ENCODE assay signal across 7 cellular contexts in the genomic region with DNA sequence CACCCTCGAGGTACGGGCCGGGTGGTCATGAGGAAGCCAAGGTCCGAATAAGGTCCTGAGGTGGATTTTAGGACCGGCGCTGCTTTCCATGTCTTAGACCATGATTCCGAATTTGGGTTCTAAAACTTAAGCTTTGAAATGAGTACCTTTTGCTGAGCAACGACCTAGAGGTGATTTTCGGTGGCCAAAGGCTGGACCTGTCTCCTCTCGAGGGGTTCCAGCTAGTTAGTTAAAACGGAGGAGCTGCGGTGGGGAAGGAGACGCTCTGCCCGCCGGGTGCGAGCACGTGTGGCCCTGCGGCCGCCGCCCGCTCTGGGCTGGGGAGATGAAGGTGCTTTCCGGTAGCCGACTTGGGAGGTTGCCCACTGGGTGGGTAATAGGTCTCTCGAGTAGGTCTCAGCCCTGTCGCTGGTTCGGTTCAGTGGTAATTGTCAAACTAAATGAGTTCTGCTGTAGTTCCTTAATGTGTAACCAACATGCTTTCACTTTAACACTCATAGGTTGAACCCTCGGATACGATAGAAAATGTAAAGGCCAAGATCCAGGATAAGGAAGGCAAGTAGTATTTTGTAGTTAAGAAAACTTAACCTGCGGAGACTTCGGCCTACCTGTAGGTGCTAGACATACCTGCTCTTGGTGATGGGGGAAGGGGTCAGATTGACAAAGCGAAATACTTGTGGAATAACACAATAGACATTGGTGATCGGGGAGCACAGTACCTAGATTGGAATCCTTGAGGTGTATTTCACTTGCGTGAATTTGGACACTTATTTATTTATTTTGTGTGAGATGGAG. TPM values are rescaled to one million over a fixed set of nuclear protein-coding genes. Genes with fewer than 3 reads are reported as not detected.
A peak's percentile ranks its signal among the peaks of the same experiment; 100 is the strongest.
DNase-seq lines count a peak whose midpoint lies in the region; ATAC-seq, FAIRE-seq and TF ChIP-seq lines count a peak whose summit lies in the region.

No MANE protein-coding gene starts in this region.

- H3K27ac ChIP-seq in GM12878 (ENCODE audit: control insufficient read depth, insufficient read depth): peak overlapping the region; percentile 98

- H2AFZ ChIP-seq in GM12878 (ENCODE audit: control insufficient read depth, low read depth, low read length): peak overlapping the region; percentile 98

- ATAC-seq in GM18867 (IDR thresholded peaks at IDR 0.05; ENCODE audit: unreplicated experiment): peak; percentile 23
- ATAC-seq in HG03095 (IDR thresholded peaks at IDR 0.05; ENCODE audit: unreplicated experiment): peak; percentile 15
- peak; percentile 28 to 41 (median 36) for ATAC-seq in T-cell (replicated peaks in 1 of 4)
- ATAC-seq in GM12878: peak; percentile 61

- peak in 33 of 34 experiments; percentile 27 to 69 (median 59) for DNase-seq in T-cell
- no peak for DNase-seq in GM12878 (ENCODE audit: low read depth, low spot score)
- peak; percentile 7 for DNase-seq in iPS-NIHi7 (ENCODE audit: extremely low spot score)
- DNase-seq in stimulated activated CD4-positive, alpha-beta T cell treated with anti-CD3 and anti-CD28 coated beads, Interleukin-1b, Interleukin-23, amount 100 ng/mL, for 1 hour (ENCODE audit: low read depth in 2 of 2): peak; percentile 24 to 28
- DNase-seq in NCI-H128 (lab: John Stamatoyannopoulos, UW; ENCODE audit: unreplicated experiment): no peak

- SMC1A ChIA-PET in GM12878 (lab: Charles Lee; ENCODE audit: uncharacterized antibody, unreplicated experiment): interaction anchor here (1.0 kb wide), 1 partner anchor 11 kb away, joined by 3 read pairs; no protein-coding TSS in a partner anchor

- TF ChIP-seq CTCF in GM12878 (IDR thresholded peaks at IDR 0.05 in 2 of 3, conservative IDR thresholded peaks at IDR 0.05 in 1 of 3; ENCODE audit: control insufficient read depth in 2 of 3, extremely low read depth in 1 of 3, insufficient read depth in 1 of 3, low read depth in 3 of 3, low read length in 3 of 3): no peak

- H3K4me2 ChIP-seq in GM12878 (ENCODE audit: control insufficient read depth, insufficient read depth): peak overlapping the region; percentile 87

- peak overlapping the region; percentile 98 for H3K9ac ChIP-seq in GM12878 (ENCODE audit: control insufficient read depth, insufficient read depth, low read length)

- no peaks in the 10 kb centered on the region for H3K27me3 ChIP-seq in GM12878 (replicated peaks in 1 of 2; ENCODE audit: control insufficient read depth in 2 of 2, insufficient read depth in 2 of 2, low read length in 1 of 2)

- peak overlapping the region; percentile 93 for H3K4me3 ChIP-seq in GM12878

- H3K4me1 Mint-ChIP-seq in T-cell: peaks cover 54 to 66% (median 62%) of the 10 kb centered on the region in 3 donors

- H3K36me3 Mint-ChIP-seq in T-cell: peaks cover 25% of the 10 kb centered on the region

- peaks cover 0 to 2% (median 0%) of the 10 kb centered on the region in 3 donors for H3K9me3 Mint-ChIP-seq in T-cell

- FAIRE-seq in GM12878 (lab: Jason Lieb, UNC): peak; percentile 38

- in situ Hi-C loops in GM12878 (cut with MboI): no loop called here

- no peaks in the 10 kb centered on the region for H3K9me3 ChIP-seq in GM12878 (replicated peaks; ENCODE audit: control insufficient read depth, insufficient read depth, low read length)

- H3K36me3 ChIP-seq in GM12878 (ENCODE audit: control insufficient read depth in 2 of 2, insufficient read depth in 2 of 2, low read length in 1 of 2): peaks cover 1 to 19% of the 10 kb centered on the region in 2 experiments; a peak in 3 of 4 replicates

- no peaks in the 10 kb centered on the region for H4K20me1 ChIP-seq in GM12878 (ENCODE audit: control insufficient read depth, insufficient read depth)

- intact Hi-C loops in GM12878 (cut with micrococcal nuclease; ENCODE audit: unreplicated experiment): loop anchor here (2.0 to 5.0 kb wide), 4 partner anchors 34 to 384 kb away; partner anchors contain the start of genes MTIF2, PPP4R3B and RTN4

- TSS peak; percentile 77 for BruUV-seq in GM12878 (replicated peaks; lab: Mats Ljungman, UMichigan)

- POLR2A ChIA-PET in T-cell (lab: Charles Lee) (interaction anchor here (0.6 to 1.4 kb wide), 7 partner anchors 10 to 708 kb away, joined by 3 to 14 read pairs (median 4); partner anchors contain the start of genes CFAP36 (in 1 of the 2) and RTN4 (in 1 of the 2)), GM12878 (lab: Charles Lee) (interaction anchor here (0.9 to 1.3 kb wide), 3 partner anchors 14 to 254 kb away, joined by 3 to 8 read pairs (median 4); no protein-coding TSS in a partner anchor)

- TF ChIP-seq POLR2A in GM12878 (IDR thresholded peaks at IDR 0.05; ENCODE audit: low read depth, low read length): no peak; the same call in 1 of the 2 replicates

- H3K27me3 Mint-ChIP-seq in T-cell: no peaks in the 10 kb centered on the region

- CTCF ChIA-PET in T-cell (lab: Charles Lee) (interaction anchor here in 1 of 2 donors (1.0 to 1.5 kb wide), 4 partner anchors 9 to 905 kb away, joined by 3 to 9 read pairs (median 4); partner anchors contain the start of gene RTN4), GM12878 (lab: Yijun Ruan, JAX) (interaction anchor here (1.0 kb wide), 1 partner anchor 199 kb away, joined by 3 read pairs; no protein-coding TSS in a partner anchor)

- peak overlapping the region; percentile 98 to 99 for H3K27ac Mint-ChIP-seq in T-cell

- WGBS in GM12878 (ENCODE audit: insufficient coverage, insufficient replicate concordance, low lambda C conversion rate, missing lambda C conversion rate): 2% methylated on average over 33 of the region's 33 CpGs

- H3K79me2 ChIP-seq in GM12878 (ENCODE audit: control insufficient read depth, insufficient read depth, low read length): peaks cover 50% of the 10 kb centered on the region

- no peak for TF ChIP-seq RAD21 in GM12878 (IDR thresholded peaks at IDR 0.05; ENCODE audit: insufficient read depth, low read depth, low read length)

- RAD21 ChIA-PET in GM12878 (lab: Charles Lee; ENCODE audit: unreplicated experiment): interaction anchor here (1.0 kb wide), 1 partner anchor 10 kb away, joined by 3 read pairs; no protein-coding TSS in a partner anchor

- H3K4me1 ChIP-seq in GM12878 (ENCODE audit: control insufficient read depth, insufficient read depth, low read length): peaks cover 3% of the 10 kb centered on the region; the same call in 1 of the 2 replicates

- peak overlapping the region; percentile 98 to 100 (median 99) for H3K4me3 Mint-ChIP-seq in T-cell

- TF ChIP-seq EP300 in GM12878 (IDR thresholded peaks at IDR 0.05; ENCODE audit: borderline replicate concordance in 1 of 2, control insufficient read depth in 1 of 2, low read depth in 2 of 2, low read length in 2 of 2): no peak

RNA-seq across cellular contexts. Expression of gene RPS27A, which starts 0.6 kb away (rescaled TPM):
- total RNA-seq in T-cell: 1,000 to 10,000 TPM; 1,619 to 1,934 (median 1,876) TPM
- total RNA-seq in GM12878 (2013; cell fraction: nucleolus; rRNA removed): 210 and 242 TPM in 2 replicates
- total RNA-seq in GM12878 (2014; rRNA removed): 1,715 and 1,919 TPM in 2 replicates
- 2,577 and 2,600 TPM in 2 replicates for total RNA-seq in GM12878 (2014; rRNA removed; fragmentation: Illumina TruSeq; extraction: Trizol)
- total RNA-seq in GM12878 (2021): 1,460 and 1,505 TPM in 2 replicates
- polyA plus RNA-seq in GM12878 (2011; ENCODE audit: low read depth): 3,990 TPM
- 2,736 and 3,509 TPM in 2 replicates for polyA plus RNA-seq in GM12878 (2011; rRNA removed)
- polyA plus RNA-seq in GM12878 (2011; cell fraction: cytosol; rRNA removed): 1,475 and 1,891 TPM in 2 replicates
- 520 and 651 TPM in 2 replicates for polyA plus RNA-seq in GM12878 (2011; cell fraction: nucleus; rRNA removed)
- polyA plus RNA-seq in GM12878 (2012): 2,856 and 3,931 TPM in 2 replicates
- polyA plus RNA-seq in GM12878 (2014; fragmentation: Illumina TruSeq; extraction: Trizol): 1,739 and 2,088 TPM in 2 replicates
- polyA plus RNA-seq in GM12878 (2014; fragmentation: Nextera tagmentation; extraction: Ambion mirVana): 1,000 to 10,000 TPM; 3,416 to 4,705 TPM
- polyA plus RNA-seq in GM12878 (2014; rRNA removed): 2,025 and 2,160 TPM in 2 replicates
- polyA plus RNA-seq in GM12878 (2016; fragmentation: Nextera tagmentation; extraction: Ambion mirVana): 1,000 to 10,000 TPM; 1,779 to 1,833 TPM
- polyA minus RNA-seq in GM12878 (2011; rRNA and poly(A)+ RNA removed): 381 and 517 TPM in 2 replicates
- polyA minus RNA-seq in GM12878 (2011; cell fraction: cytosol; rRNA and poly(A)+ RNA removed): 228 and 239 TPM in 2 replicates
- 125 and 194 TPM in 2 replicates for polyA minus RNA-seq in GM12878 (2011; cell fraction: nucleus; rRNA and poly(A)+ RNA removed)

RNA-seq across cellular contexts. Expression of gene CLHC1, which starts 1.0 kb away (rescaled TPM):
- total RNA-seq in T-cell: 10 to 100 TPM in 2 of 5 donors, 1 to 10 TPM in 3; 5.7 to 14.3 (median 9.2) TPM
- 30.4 and 41.7 TPM in 2 replicates for total RNA-seq in GM12878 (2013; cell fraction: nucleolus; rRNA removed)
- total RNA-seq in GM12878 (2014; rRNA removed): 3.2 and 6.2 TPM in 2 replicates
- total RNA-seq in GM12878 (2014; rRNA removed; fragmentation: Illumina TruSeq; extraction: Trizol): 6.1 and 8.7 TPM in 2 replicates
- total RNA-seq in GM12878 (2021): 4.0 and 6.2 TPM in 2 replicates
- polyA plus RNA-seq in GM12878 (2011; ENCODE audit: low read depth): 0.98 TPM
- 6.8 and 10.1 TPM in 2 replicates for polyA plus RNA-seq in GM12878 (2011; rRNA removed)
- polyA plus RNA-seq in GM12878 (2011; cell fraction: cytosol; rRNA removed): 1.3 and 2.3 TPM in 2 replicates
- polyA plus RNA-seq in GM12878 (2011; cell fraction: nucleus; rRNA removed): 6.7 and 8.8 TPM in 2 replicates
- 3.8 and 4.1 TPM in 2 replicates for polyA plus RNA-seq in GM12878 (2012)
- polyA plus RNA-seq in GM12878 (2014; fragmentation: Illumina TruSeq; extraction: Trizol): 3.5 and 4.0 TPM in 2 replicates
- polyA plus RNA-seq in GM12878 (2014; fragmentation: Nextera tagmentation; extraction: Ambion mirVana): 1 to 10 TPM; 2.6 to 3.2 TPM
- polyA plus RNA-seq in GM12878 (2014; rRNA removed): 5.1 and 5.7 TPM in 2 replicates
- 1 to 10 TPM; 4.3 to 5.6 TPM for polyA plus RNA-seq in GM12878 (2016; fragmentation: Nextera tagmentation; extraction: Ambion mirVana)
- 1.5 and 6.6 TPM in 2 replicates for polyA minus RNA-seq in GM12878 (2011; rRNA and poly(A)+ RNA removed)
- polyA minus RNA-seq in GM12878 (2011; cell fraction: cytosol; rRNA and poly(A)+ RNA removed): 2.8 TPM in 1 of 2 replicates, not detected in the other
- polyA minus RNA-seq in GM12878 (2011; cell fraction: nucleus; rRNA and poly(A)+ RNA removed): 8.7 and 13.1 TPM in 2 replicates

RNA-seq across cellular contexts. Expression of gene MTIF2, which starts 36.0 kb away (rescaled TPM):
- total RNA-seq in T-cell (10 to 100 TPM; 21.1 to 31.5 (median 29.4) TPM), GM12878 (2014; rRNA removed) (34.2 and 38.5 TPM in 2 replicates), GM12878 (2014; rRNA removed; fragmentation: Illumina TruSeq; extraction: Trizol) (62.1 and 63.7 TPM in 2 replicates), GM12878 (2021) (33.4 and 34.1 TPM in 2 replicates)
- 54.4 and 61.4 TPM in 2 replicates for total RNA-seq in GM12878 (2013; cell fraction: nucleolus; rRNA removed)
- polyA plus RNA-seq in GM12878 (2011; ENCODE audit: low read depth): 19.3 TPM
- polyA plus RNA-seq in GM12878 (2011; rRNA removed) (40.8 and 65.5 TPM in 2 replicates), GM12878 (2014; fragmentation: Illumina TruSeq; extraction: Trizol) (50.2 and 57.4 TPM in 2 replicates), GM12878 (2014; fragmentation: Nextera tagmentation; extraction: Ambion mirVana) (10 to 100 TPM; 26.4 to 39.2 TPM), GM12878 (2014; rRNA removed) (25.5 and 30.9 TPM in 2 replicates), GM12878 (2016; fragmentation: Nextera tagmentation; extraction: Ambion mirVana) (10 to 100 TPM; 45.4 to 46.1 TPM)
- 16.3 and 17.6 TPM in 2 replicates for polyA plus RNA-seq in GM12878 (2011; cell fraction: cytosol; rRNA removed)
- polyA plus RNA-seq in GM12878 (2011; cell fraction: nucleus; rRNA removed): 37.9 and 42.0 TPM in 2 replicates
- polyA plus RNA-seq in GM12878 (2012): 26.4 and 33.0 TPM in 2 replicates
- polyA minus RNA-seq in GM12878 (2011; rRNA and poly(A)+ RNA removed): 53.5 and 57.6 TPM in 2 replicates
- polyA minus RNA-seq in GM12878 (2011; cell fraction: cytosol; rRNA and poly(A)+ RNA removed): 16.6 and 21.8 TPM in 2 replicates
- polyA minus RNA-seq in GM12878 (2011; cell fraction: nucleus; rRNA and poly(A)+ RNA removed): 45.0 and 56.9 TPM in 2 replicates

Comparison
In these comparisons a context has a peak if more than half of its experiments do, and no peak if none do; other contexts are left out.
1. DNase-seq: peak in T-cell (33 of 34), iPS-NIHi7 (single experiment) and stimulated activated CD4-positive, alpha-beta T cell treated with anti-CD3 and anti-CD28 coated beads, Interleukin-1b, Interleukin-23, amount 100 ng/mL, for 1 hour (2 of 2); none in GM12878 (single experiment) and NCI-H128 (single experiment).
2. Peak in every context shown above with its lines, with median percentiles within 50 percentile points of each other: ATAC-seq.